In the genomic region with DNA sequence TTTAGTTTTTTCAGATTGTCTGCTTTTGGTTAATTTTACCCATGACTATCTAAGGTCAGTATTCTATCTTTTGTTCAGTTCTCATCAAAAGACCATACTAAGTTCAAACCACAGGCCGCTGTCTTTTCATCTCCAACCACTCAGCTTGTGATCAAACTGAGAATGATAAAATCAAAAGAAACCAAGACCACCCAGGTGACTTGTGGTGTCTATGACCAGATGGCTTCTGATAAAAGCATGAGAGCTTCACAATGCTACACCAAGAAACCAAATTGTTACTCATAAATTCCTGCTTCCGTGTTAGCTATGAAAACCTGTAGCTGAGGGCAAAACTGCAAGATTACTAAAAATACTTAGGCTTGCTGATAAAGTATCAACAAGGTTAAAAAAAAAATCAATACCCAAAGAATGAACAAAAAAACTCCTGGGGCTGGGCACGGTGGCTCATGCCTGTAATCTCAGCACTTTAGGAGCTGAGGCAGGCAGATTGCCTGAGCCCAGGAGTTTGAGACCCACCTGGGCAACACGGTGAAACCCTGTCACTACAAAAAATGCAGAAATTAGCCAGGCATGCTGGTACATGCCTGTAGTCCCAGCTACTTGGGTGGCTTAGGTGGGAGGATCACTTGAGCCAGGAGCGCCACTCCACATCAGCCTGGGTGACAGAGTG, we compare ENCODE assay signal across 24 cellular contexts. TPM values are rescaled to one million over a fixed set of nuclear protein-coding genes. Genes with fewer than 3 reads are reported as not detected.
DNase-seq lines count a peak whose midpoint lies in the region; ATAC-seq and TF ChIP-seq lines count a peak whose summit lies in the region.
"Had no signal": no experiment of that assay in that cellular context is flagged by ENCODE, and none has a peak within 500 bp of the region (broad histone marks: within the 10 kb centered on the region; RNA-seq: fewer than 3 reads in every experiment).

No MANE protein-coding gene starts in this region.

- peaks cover 8% of the 10 kb centered on the region for H3K4me1 Mint-ChIP-seq in activated CD4-positive, alpha-beta memory T cell treated with anti-CD3 and anti-CD28 coated beads for 36 hours (ENCODE audit: low read depth)
- H3K4me1 Mint-ChIP-seq: activated B cell treated with CpG ODN at 0.5 μM for 24 hours had no signal

- H3K9me3 Mint-ChIP-seq in activated CD4-positive, alpha-beta memory T cell treated with anti-CD3 and anti-CD28 coated beads for 36 hours = peaks cover 17% of the 10 kb centered on the region

- H3K9me3 ChIP-seq in DND-41 (ENCODE audit: insufficient read depth, low read length, severe bottlenecking) (no peaks in the 10 kb centered on the region), breast epithelium (peaks cover 0 to 8% of the 10 kb centered on the region in 2 donors)

- no peak overlapping the region for H3K27ac ChIP-seq in DND-41 (ENCODE audit: low read length)
- no peak overlapping the region for H3K27ac ChIP-seq in breast epithelium
- H3K27ac ChIP-seq: 22Rv1, adrenal gland, heart right ventricle, skin epidermis had no signal

- H3K79me2 ChIP-seq in DND-41 (ENCODE audit: insufficient read depth, low read length) = no peaks in the 10 kb centered on the region

- POLR2A ChIA-PET in activated CD4-positive, alpha-beta memory T cell treated with anti-CD3 and anti-CD28 coated beads for 36 hours (lab: Charles Lee) = interaction anchor here (1.1 kb wide), 1 partner anchor 96 kb away, joined by 7 read pairs; no protein-coding TSS in a partner anchor

- no peak overlapping the region for H3K9ac ChIP-seq in DND-41 (ENCODE audit: low read depth, low read length)

- H3K27ac Mint-ChIP-seq in activated CD4-positive, alpha-beta memory T cell treated with anti-CD3 and anti-CD28 coated beads for 36 hours = no peak overlapping the region
- H3K27ac Mint-ChIP-seq: activated B cell treated with CpG ODN at 0.5 μM for 24 hours had no signal

- no peak overlapping the region for H3K4me3 ChIP-seq in DND-41 (ENCODE audit: low read depth in 1 of 2, low read length in 2 of 2)
- H3K4me3 ChIP-seq in epithelial cell of esophagus (ENCODE audit: low read length) = no peak overlapping the region
- no peak overlapping the region for H3K4me3 ChIP-seq in breast epithelium
- H3K4me3 ChIP-seq: adrenal gland, heart right ventricle, skin epidermis had no signal

- H3K27me3 ChIP-seq in DND-41 (ENCODE audit: insufficient read depth, low read length, poor library complexity) = no peaks in the 10 kb centered on the region
- no peaks in the 10 kb centered on the region for H3K27me3 ChIP-seq in breast epithelium
- H3K27me3 ChIP-seq: adrenal gland had no signal

- DNase-seq in NCI-H1105 treated with DMSO at 0.1 percent for 48 hours (lab: John Stamatoyannopoulos, UW) = peak; percentile 7
- DNase-seq in NCI-H1105 (lab: John Stamatoyannopoulos, UW) = no peak
- peak; percentile 51 for DNase-seq in DND-41
- DNase-seq in activated CD4-positive, alpha-beta memory T cell treated with anti-CD3 and anti-CD28 coated beads for 36 hours = peak; percentile 16
- DNase-seq in epithelial cell of esophagus (ENCODE audit: low read depth) = peak; percentile 8
- DNase-seq in breast epithelium (ENCODE audit: low spot score in 2 of 2) = no peak
- DNase-seq in mucosa of gallbladder (ENCODE audit: low spot score) = no peak
- DNase-seq: activated B cell treated with CpG ODN at 0.5 μM for 24 hours; adrenal gland; cortex of kidney; H7; heart right ventricle; KG1; left ventricle myocardium superior; NCI-H1930; NCI-H446; stimulated activated CD4-positive, alpha-beta T cell treated with anti-CD3 and anti-CD28 coated beads, Interleukin-4, amount 100 ng/mL, for 1 hour had no signal

- H3K4me1 ChIP-seq in DND-41 (ENCODE audit: insufficient read depth, low read length) = peaks cover 19% of the 10 kb centered on the region
- H3K4me1 ChIP-seq in breast epithelium = no peaks in the 10 kb centered on the region
- H3K4me1 ChIP-seq: adrenal gland, heart right ventricle had no signal

- TF ChIP-seq POLR2A in breast epithelium (IDR thresholded peaks at IDR 0.05) = no peak

- H2AFZ ChIP-seq in DND-41 (ENCODE audit: low read depth, low read length) = no peak overlapping the region

- intact Hi-C loops in activated CD4-positive, alpha-beta memory T cell treated with anti-CD3 and anti-CD28 coated beads for 36 hours (cut with micrococcal nuclease) = loop anchor here (1.0 kb wide), 1 partner anchor 97 kb away; no protein-coding TSS in a partner anchor
- intact Hi-C loops in breast epithelium (cut with DNase I; ENCODE audit: low total_unique reads) = no loop called here

- H3K27me3 Mint-ChIP-seq in activated CD4-positive, alpha-beta memory T cell treated with anti-CD3 and anti-CD28 coated beads for 36 hours = peaks cover 6% of the 10 kb centered on the region

- TF ChIP-seq CTCF in DND-41 (IDR thresholded peaks at IDR 0.05; ENCODE audit: borderline replicate concordance, extremely low read depth, low read length, poor library complexity, severe bottlenecking) = no peak
- no peak for TF ChIP-seq CTCF in epithelial cell of esophagus (IDR thresholded peaks at IDR 0.05; ENCODE audit: insufficient read depth, low read depth, low read length, missing control alignments)
- no peak for TF ChIP-seq CTCF in breast epithelium (IDR thresholded peaks at IDR 0.05)

- CTCF ChIA-PET in activated CD4-positive, alpha-beta memory T cell treated with anti-CD3 and anti-CD28 coated beads for 36 hours (lab: Charles Lee) = interaction anchor here (1.1 to 4.5 kb wide), 2 partner anchors 13 to 190 kb away, joined by 3 to 24 read pairs; no protein-coding TSS in a partner anchor

- H3K36me3 ChIP-seq in DND-41 (ENCODE audit: insufficient read depth, low read length) = no peaks in the 10 kb centered on the region
- no peaks in the 10 kb centered on the region for H3K36me3 ChIP-seq in breast epithelium
- H3K36me3 ChIP-seq: adrenal gland, heart right ventricle had no signal

- ATAC-seq in DND-41 (ENCODE audit: insufficient read depth, low read depth) = peak; percentile 96
- no peak for ATAC-seq in HG03439 (IDR thresholded peaks at IDR 0.05; ENCODE audit: unreplicated experiment)
- ATAC-seq: heart right ventricle, left ventricle myocardium superior had no signal

- peak overlapping the region; percentile 6; the same call in 1 of the 2 replicates for H3K4me2 ChIP-seq in DND-41 (ENCODE audit: insufficient read depth, low read length)

- H4K20me1 ChIP-seq in DND-41 (ENCODE audit: insufficient read depth, low read length) = no peaks in the 10 kb centered on the region; the same call in 1 of the 2 replicates

- H3K36me3 Mint-ChIP-seq in activated CD4-positive, alpha-beta memory T cell treated with anti-CD3 and anti-CD28 coated beads for 36 hours = peaks cover 8% of the 10 kb centered on the region

- no peak overlapping the region for H3K4me3 Mint-ChIP-seq in activated CD4-positive, alpha-beta memory T cell treated with anti-CD3 and anti-CD28 coated beads for 36 hours
- H3K4me3 Mint-ChIP-seq: activated B cell treated with CpG ODN at 0.5 μM for 24 hours had no signal

RNA-seq across cellular contexts. Expression of a gene that starts 25.8 kb away (rescaled TPM):
- not detected for total RNA-seq in activated CD4-positive, alpha-beta memory T cell treated with anti-CD3 and anti-CD28 coated beads for 36 hours
- total RNA-seq in breast epithelium (10 to 100 TPM; 14.4 to 24.9 (median 21.0) TPM), mucosa of gallbladder (26.8 TPM)
- total RNA-seq: activated B cell treated with CpG ODN at 0.5 μM for 24 hours had no signal

RNA-seq across cellular contexts. Expression of a gene that starts 31.7 kb away (rescaled TPM):
- 10 to 100 TPM; 13.7 to 16.9 TPM for total RNA-seq in activated CD4-positive, alpha-beta memory T cell treated with anti-CD3 and anti-CD28 coated beads for 36 hours
- total RNA-seq in breast epithelium (1 to 10 TPM in 2 of 3 donors, not detected in 1; 1.0 to 1.6 TPM), mucosa of gallbladder (5.4 TPM)
- total RNA-seq: activated B cell treated with CpG ODN at 0.5 μM for 24 hours, bronchial epithelial cell, H7 had no signal

RNA-seq across cellular contexts. Expression of a gene that starts 38.8 kb away (rescaled TPM):
- total RNA-seq in activated CD4-positive, alpha-beta memory T cell treated with anti-CD3 and anti-CD28 coated beads for 36 hours = not detected
- total RNA-seq in breast epithelium = not detected
- total RNA-seq in mucosa of gallbladder = 0.20 TPM
- total RNA-seq: activated B cell treated with CpG ODN at 0.5 μM for 24 hours, adrenal gland, bronchial epithelial cell, H7, heart right ventricle, left ventricle myocardium superior, mononuclear cell, subcutaneous adipose tissue, urinary bladder had no signal

Comparison
In these comparisons a context has a peak if more than half of its experiments do, and no peak if none do; other contexts are left out.
1. DNase-seq: peak in NCI-H1105 treated with DMSO at 0.1 percent for 48 hours (single experiment), DND-41 (single experiment), activated CD4-positive, alpha-beta memory T cell treated with anti-CD3 and anti-CD28 coated beads for 36 hours (single experiment) and epithelial cell of esophagus (single experiment); none in NCI-H1105 (single experiment), breast epithelium (0 of 2) and mucosa of gallbladder (single experiment).
2. RNA of a gene that starts 25.8 kb away (total RNA-seq): 26.8 TPM in mucosa of gallbladder (single experiment) and 14.4 to 24.9 TPM in breast epithelium; not detected in activated CD4-positive, alpha-beta memory T cell treated with anti-CD3 and anti-CD28 coated beads for 36 hours; every median in the first group is over 10 times any median in the second.